In genomic region chr4:94084155-94084554, GRCh38 we compare ENCODE assay signal across 1 cellular context.
TF ChIP-seq lines count a peak whose summit lies in the region.

No MANE protein-coding gene starts in this region.

TF ChIP-seq in H1, 55 proteins besides CTCF, POLR2A, EP300 and RAD21:
- no peak for TF ChIP-seq RBBP5 (IDR thresholded peaks at IDR 0.05; ENCODE audit: borderline replicate concordance, low read depth, low read length)
- no peak for TF ChIP-seq HDAC2 (IDR thresholded peaks at IDR 0.05; ENCODE audit: borderline replicate concordance in 1 of 2, low read depth in 2 of 2, low read length in 2 of 2)
- no peak for TF ChIP-seq SP2 (IDR thresholded peaks at IDR 0.05; ENCODE audit: low read length)
- no peak for TF ChIP-seq KDM5A (IDR thresholded peaks at IDR 0.05; ENCODE audit: low read length)
- TF ChIP-seq CREB1 (IDR thresholded peaks at IDR 0.05) = no peak
- no peak for TF ChIP-seq GABPA (IDR thresholded peaks at IDR 0.05; ENCODE audit: borderline replicate concordance, insufficient read depth, low read length)
- TF ChIP-seq CHD2 (IDR thresholded peaks at IDR 0.05; ENCODE audit: low read length) = no peak
- TF ChIP-seq RFX5 (IDR thresholded peaks at IDR 0.05; ENCODE audit: borderline replicate concordance, low read depth, low read length) = no peak
- TF ChIP-seq SIX5 (IDR thresholded peaks at IDR 0.05; ENCODE audit: low read depth, low read length) = no peak
- no peak for TF ChIP-seq RNF2 (IDR thresholded peaks at IDR 0.05; ENCODE audit: borderline replicate concordance, low read depth, low read length, missing control alignments, poor library complexity, severe bottlenecking)
- no peak for TF ChIP-seq CHD1 (IDR thresholded peaks at IDR 0.05; ENCODE audit: low read depth, low read length)
- TF ChIP-seq ATF2 (IDR thresholded peaks at IDR 0.05; ENCODE audit: low read length) = no peak
- TF ChIP-seq TCF12 (IDR thresholded peaks at IDR 0.05; ENCODE audit: low read depth, low read length) = no peak
- TF ChIP-seq BCL11A (IDR thresholded peaks at IDR 0.05; ENCODE audit: low read depth in 2 of 2, low read length in 2 of 2) = no peak
- TF ChIP-seq POU5F1 (IDR thresholded peaks at IDR 0.05; ENCODE audit: low read depth, low read length) = no peak
- TF ChIP-seq TAF7 (optimal IDR thresholded peaks at IDR 0.05; ENCODE audit: borderline replicate concordance, low read depth, low read length) = no peak
- no peak for TF ChIP-seq GTF2F1 (IDR thresholded peaks at IDR 0.05; ENCODE audit: borderline replicate concordance, low read depth, low read length)
- no peak for TF ChIP-seq TAF1 (IDR thresholded peaks at IDR 0.05; ENCODE audit: low read depth, low read length)
- no peak for TF ChIP-seq E2F6 (IDR thresholded peaks at IDR 0.05)
TF ChIP-seq in H1: peak in this region for 0.
